13 cellular contexts compared by ENCODE assay signal in genomic region chr12:30965613-30965985, GRCh38. TPM values are rescaled to one million over a fixed set of nuclear protein-coding genes. Genes with fewer than 3 reads are reported as not detected.
DNase-seq lines count a peak whose midpoint lies in the region; ATAC-seq, FAIRE-seq and TF ChIP-seq lines count a peak whose summit lies in the region.
"Had no signal": no experiment of that assay in that cellular context is flagged by ENCODE, and none has a peak within 500 bp of the region (broad histone marks: within the 10 kb centered on the region; RNA-seq: fewer than 3 reads in every experiment).

No MANE protein-coding gene starts in this region.

- POLR2A ChIA-PET in CD4-positive, alpha-beta memory T cell (lab: Charles Lee; ENCODE audit: partially characterized antibody) = no interaction called here

- intact Hi-C loops in kidney (cut with DNase I) = no loop called here
- intact Hi-C loops in CD4-positive, alpha-beta memory T cell (cut with micrococcal nuclease) = no loop called here

- peak overlapping the region in 2 of 7 donors; percentile 17 to 55 for H3K27ac Mint-ChIP-seq in CD4-positive, alpha-beta memory T cell
- H3K27ac Mint-ChIP-seq: dendritic cell treated with granulocyte-macrophage colony-stimulating factor and Interleukin-4, amounts not matched to agents 40 ng/mL and 50 ng/mL, for 4 days had no signal

- H3K36me3 Mint-ChIP-seq in CD4-positive, alpha-beta memory T cell = no peaks in the 10 kb centered on the region

- no peak overlapping the region for H3K27ac ChIP-seq in kidney (ENCODE audit: low read depth in 2 of 2, low read length in 2 of 2)
- H3K27ac ChIP-seq in CD4-positive, alpha-beta memory T cell (ENCODE audit: low read depth, low read length) = no peak overlapping the region
- H3K27ac ChIP-seq: sigmoid colon had no signal

- no peaks in the 10 kb centered on the region for H3K27me3 ChIP-seq in CD4-positive, alpha-beta memory T cell (ENCODE audit: insufficient read depth, low read length)
- H3K27me3 ChIP-seq: sigmoid colon had no signal

- in situ Hi-C loops in ACHN (cut with HindIII; ENCODE audit: low pct_ligation_motif_present, low pct_unique_long_range_greater_than_20kb, low sequenced_read_pairs) = no loop called here

- no peaks in the 10 kb centered on the region for H3K9me3 Mint-ChIP-seq in CD4-positive, alpha-beta memory T cell
- H3K9me3 Mint-ChIP-seq: dendritic cell treated with granulocyte-macrophage colony-stimulating factor and Interleukin-4, amounts not matched to agents 40 ng/mL and 50 ng/mL, for 4 days had no signal

- CTCF ChIA-PET in CD4-positive, alpha-beta memory T cell (lab: Charles Lee; ENCODE audit: partially characterized antibody) = no interaction called here

- H3K9ac ChIP-seq in kidney (ENCODE audit: low read length in 2 of 2) = no peak overlapping the region

- DNase-seq in ACHN (peak; percentile 17), HT-29 (ENCODE audit: low spot score) (peak; percentile 63), amniotic epithelial cell (ENCODE audit: low read depth) (peak; percentile 2), kidney (peak; percentile 36), GM19239 (ENCODE audit: insufficient read length, low spot score) (no peak), GM19238 (ENCODE audit: insufficient read length, low spot score) (no peak)
- DNase-seq in CD4-positive, alpha-beta memory T cell = no peak
- DNase-seq: activated CD4-positive, alpha-beta T cell treated with anti-CD3 and anti-CD28 coated beads, Interleukin-2, amount 50 U/mL, for 4 hours; activated naive CD4-positive, alpha-beta T cell treated with Interleukin-2 at 50 U/mL for 16 hours; NCI-H524 treated with DMSO at 0.1 percent for 48 hours; sigmoid colon had no signal

- H3K4me1 Mint-ChIP-seq in CD4-positive, alpha-beta memory T cell = no peaks in the 10 kb centered on the region

- no peak for FAIRE-seq in kidney (lab: Jason Lieb, UNC)
- no peak for FAIRE-seq in GM19239 (lab: Jason Lieb, UNC)

- peaks cover 0 to 5% of the 10 kb centered on the region in 2 donors for H3K4me1 ChIP-seq in kidney (ENCODE audit: control insufficient read depth in 1 of 2, insufficient read depth in 1 of 2, low read depth in 1 of 2, low read length in 2 of 2)
- no peaks in the 10 kb centered on the region for H3K4me1 ChIP-seq in CD4-positive, alpha-beta memory T cell (ENCODE audit: insufficient read depth, low read length)

- H3K9me3 ChIP-seq in kidney (ENCODE audit: control insufficient read depth in 1 of 2, low read length in 2 of 2) = no peaks in the 10 kb centered on the region
- H3K9me3 ChIP-seq in CD4-positive, alpha-beta memory T cell (ENCODE audit: control insufficient read depth in 1 of 2, low read length in 2 of 2) = no peaks in the 10 kb centered on the region
- H3K9me3 ChIP-seq: sigmoid colon had no signal

- ATAC-seq in GM19328 (IDR thresholded peaks at IDR 0.05; ENCODE audit: unreplicated experiment) = no peak

- peaks cover 4 to 11% of the 10 kb centered on the region in 2 donors for H3K27me3 Mint-ChIP-seq in CD4-positive, alpha-beta memory T cell

- no peak overlapping the region for H3K4me3 ChIP-seq in kidney (ENCODE audit: low read length in 2 of 2)
- no peak overlapping the region for H3K4me3 ChIP-seq in CD4-positive, alpha-beta memory T cell (ENCODE audit: low read length in 2 of 2)
- H3K4me3 ChIP-seq: sigmoid colon had no signal

- no peak for TF ChIP-seq CTCF in kidney (IDR thresholded peaks at IDR 0.05; ENCODE audit: borderline replicate concordance, extremely low read depth, insufficient read depth)

- no peak overlapping the region for H3K4me3 Mint-ChIP-seq in CD4-positive, alpha-beta memory T cell
- H3K4me3 Mint-ChIP-seq: dendritic cell treated with granulocyte-macrophage colony-stimulating factor and Interleukin-4, amounts not matched to agents 40 ng/mL and 50 ng/mL, for 4 days had no signal

- H3K36me3 ChIP-seq in kidney (ENCODE audit: control insufficient read depth in 1 of 2, insufficient read depth in 2 of 2, low read length in 2 of 2) = no peaks in the 10 kb centered on the region
- H3K36me3 ChIP-seq in CD4-positive, alpha-beta memory T cell (ENCODE audit: insufficient read depth, low read length) = no peaks in the 10 kb centered on the region
- H3K36me3 ChIP-seq: sigmoid colon had no signal

RNA-seq across cellular contexts. Expression of gene TSPAN11, which starts 39.1 kb away (rescaled TPM):
- not detected in 2 replicates for total RNA-seq in HT-29 (2014; rRNA removed; shearing (Covaris generic))
- 7.5 TPM for total RNA-seq in kidney
- polyA plus RNA-seq in kidney (ENCODE audit: insufficient read depth, low read depth, low replicate concordance) = 1.3 TPM
- total RNA-seq in CD4-positive, alpha-beta memory T cell = not detected
- not detected for polyA plus RNA-seq in CD4-positive, alpha-beta memory T cell

Comparison
In these comparisons a context has a peak if more than half of its experiments do, and no peak if none do; other contexts are left out.
1. DNase-seq: peak in ACHN (single experiment), HT-29 (single experiment), amniotic epithelial cell (single experiment) and kidney (single experiment); none in GM19239 (single experiment), CD4-positive, alpha-beta memory T cell (0 of 5) and GM19238 (single experiment).